Comparison of ENCODE assay signal across 8 cellular contexts in the genomic region with DNA sequence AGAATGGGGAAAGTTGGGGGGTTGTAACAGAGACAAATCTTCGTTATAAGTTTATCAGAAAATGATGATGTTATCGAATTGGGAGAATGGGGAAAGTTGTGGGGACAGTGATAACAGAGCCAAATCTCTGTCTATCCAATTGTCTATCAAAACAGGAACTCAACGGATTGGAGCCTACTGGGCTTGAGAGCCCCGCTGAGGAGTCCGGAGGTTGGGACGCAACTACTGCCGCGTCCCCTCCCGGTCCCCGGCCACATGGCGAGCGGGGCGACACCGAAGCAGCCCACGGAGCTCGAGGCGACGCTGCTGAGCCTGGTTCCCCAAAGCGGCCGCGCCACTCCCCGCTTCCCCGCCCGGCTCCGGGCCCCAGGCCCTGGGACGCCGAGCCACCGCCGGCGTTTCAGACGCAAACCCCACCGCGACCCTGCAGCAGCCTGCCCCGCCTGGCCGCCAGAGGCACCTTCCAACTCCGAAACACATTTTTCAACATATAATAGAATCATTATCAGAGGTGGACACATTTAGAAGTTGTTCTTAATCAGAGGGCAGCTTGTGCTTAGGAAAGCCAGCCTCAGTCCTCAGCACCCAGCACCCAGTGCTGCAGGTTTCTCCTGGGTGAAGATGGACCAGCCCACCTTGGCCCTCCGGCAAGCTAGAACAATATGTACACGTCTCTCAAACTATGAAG. TPM values are rescaled to one million over a fixed set of nuclear protein-coding genes. Genes with fewer than 3 reads are reported as not detected.
DNase-seq lines count a peak whose midpoint lies in the region; TF ChIP-seq lines count a peak whose summit lies in the region.

No MANE protein-coding gene starts in this region.

- peak; percentile 9 to 10 for DNase-seq in stimulated activated CD4-positive, alpha-beta T cell treated with anti-CD3 and anti-CD28 coated beads, Interleukin-4, amount 100 ng/mL, for 48 hours (ENCODE audit: low read depth in 2 of 2)
- DNase-seq in stimulated activated CD4-positive, alpha-beta T cell treated with anti-CD3 and anti-CD28 coated beads, Interleukin-4, amount 100 ng/mL, for 24 hours, result no peak
- peak; percentile 4 for DNase-seq in activated T-helper 1 cell treated with Interleukin-2 at 50 U/mL for 16 hours (ENCODE audit: low read depth)
- peak; percentile 33 for DNase-seq in left ventricle myocardium inferior
- no peak for DNase-seq in activated effector memory CD4-positive, alpha-beta T cell treated with Interleukin-2 at 50 U/mL for 16 hours
- DNase-seq in HUDEP-2 (lab: John Stamatoyannopoulos, UW; ENCODE audit: unreplicated experiment in 76 of 76), result no peak
- no peak for DNase-seq in hippocampal formation (lab: John Stamatoyannopoulos, UW)

- H3K27ac ChIP-seq in left ventricle myocardium inferior (replicated peaks) (peak overlapping the region; percentile 78), skin epidermis (peak overlapping the region in 20 of 21 experiments; percentile 33 to 90 (median 75))

- H3K4me3 ChIP-seq in left ventricle myocardium inferior (peak overlapping the region; percentile 64), skin epidermis (peak overlapping the region; percentile 10 to 42 (median 20))

- intact Hi-C loops in left ventricle myocardium inferior (cut with micrococcal nuclease), result no loop called here

- H3K9me3 ChIP-seq in left ventricle myocardium inferior (replicated peaks), result no peaks in the 10 kb centered on the region

- H3K36me3 ChIP-seq in left ventricle myocardium inferior, result no peaks in the 10 kb centered on the region

- H3K4me1 ChIP-seq in left ventricle myocardium inferior, result peaks cover 35% of the 10 kb centered on the region

- TF ChIP-seq CTCF in left ventricle myocardium inferior (IDR thresholded peaks at IDR 0.05; ENCODE audit: borderline replicate concordance), result peak; percentile 33

- H3K27me3 ChIP-seq in left ventricle myocardium inferior (ENCODE audit: low read depth), result no peaks in the 10 kb centered on the region

RNA-seq across cellular contexts. Expression of a gene that starts 13.8 kb away (rescaled TPM):
- total RNA-seq in left ventricle myocardium inferior, result 29.1 TPM

RNA-seq across cellular contexts. Expression of a gene that starts 43.4 kb away (rescaled TPM):
- 18.6 TPM for total RNA-seq in left ventricle myocardium inferior

Comparison
In these comparisons a context has a peak if more than half of its experiments do, and no peak if none do; other contexts are left out.
1. DNase-seq: peak in stimulated activated CD4-positive, alpha-beta T cell treated with anti-CD3 and anti-CD28 coated beads, Interleukin-4, amount 100 ng/mL, for 48 hours (2 of 2), activated T-helper 1 cell treated with Interleukin-2 at 50 U/mL for 16 hours (single experiment) and left ventricle myocardium inferior (single experiment); none in stimulated activated CD4-positive, alpha-beta T cell treated with anti-CD3 and anti-CD28 coated beads, Interleukin-4, amount 100 ng/mL, for 24 hours (single experiment), activated effector memory CD4-positive, alpha-beta T cell treated with Interleukin-2 at 50 U/mL for 16 hours (single experiment), HUDEP-2 (0 of 76) and hippocampal formation (0 of 2).